In the genomic region with DNA sequence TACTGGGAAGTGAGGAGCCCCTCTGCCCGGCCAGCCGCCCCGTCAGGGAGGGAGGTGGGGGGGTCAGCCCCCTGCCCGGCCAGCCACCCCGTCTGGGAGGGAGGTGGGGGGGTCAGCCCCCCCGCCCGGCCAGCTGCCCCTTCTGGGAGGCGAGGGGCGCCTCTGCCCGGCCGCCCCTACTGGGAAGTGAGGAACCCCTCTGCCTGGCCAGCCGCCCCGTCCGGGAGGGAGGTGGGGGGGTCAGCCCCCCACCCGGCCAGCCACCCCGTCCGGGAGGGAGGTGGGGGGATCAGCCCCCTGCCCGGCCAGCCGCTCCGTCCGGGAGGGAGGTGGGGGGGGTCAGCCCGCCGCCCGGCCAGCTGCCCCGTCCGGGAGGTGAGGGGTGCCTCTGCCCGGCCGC, we compare ENCODE assay signal across 14 cellular contexts. TPM values are rescaled to one million over a fixed set of nuclear protein-coding genes. Genes with fewer than 3 reads are reported as not detected.
"Had no signal": no experiment of that assay in that cellular context is flagged by ENCODE, and none has a peak within 500 bp of the region (broad histone marks: within the 10 kb centered on the region; RNA-seq: fewer than 3 reads in every experiment).

No MANE protein-coding gene starts in this region.

RNA-seq across cellular contexts. Expression of a gene that starts 50.7 kb away (rescaled TPM):
- total RNA-seq: ascending aorta, body of pancreas, cerebellum had no signal

RNA-seq across cellular contexts. Expression of a gene that starts 57.4 kb away (rescaled TPM):
- total RNA-seq: activated naive CD4-positive, alpha-beta T cell treated with anti-CD3 and anti-CD28 coated beads for 36 hours; activated naive CD4-positive, alpha-beta T cell treated with anti-CD3 and anti-CD28 coated beads, Interleukin-2, amount 50 U/mL, for 72 hours; activated naive CD8-positive, alpha-beta T cell treated with anti-CD3 and anti-CD28 coated beads for 36 hours; activated naive CD8-positive, alpha-beta T cell treated with anti-CD3 and anti-CD28 coated beads, Interleukin-2, amount 10 ng/mL, durations not matched to agents 7 days and 5 days; activated T-cell treated with anti-CD3 and anti-CD28 coated beads, Interleukin-2, amount 50 U/mL, for 4 hours; activated T-cell treated with anti-CD3 and anti-CD28 coated beads, Interleukin-2, amount 50 U/mL, for 72 hours; activated T-helper 1 cell treated with anti-CD3 and anti-CD28 coated beads, Interleukin-12 subunit alpha, Interleukin-12 subunit beta, Interleukin-2, Interleukin-4 antibody, amounts not matched to agents 30 ng/mL and 10 ng/mL and 1 ng/mL, durations not matched to agents 14 hours and 24 hours and 36 hours; activated T-helper 17 cell treated with anti-CD3 and anti-CD28 coated beads, Interleukin-2, amount 50 U/mL, for 72 hours; activated T-helper 2 cell treated with anti-CD3 and anti-CD28 coated beads, Interferon-gamma antibody, Interleukin-2, Interleukin-4, amounts not matched to agents 10 μg/mL and 5 μg/mL and 100 μg/mL, durations not matched to agents 14 hours and 24 hours and 36 hours; astrocyte; bronchial epithelial cell; cerebellum had no signal
